Comparison of ENCODE assay signal across 22 cellular contexts in the genomic region with DNA sequence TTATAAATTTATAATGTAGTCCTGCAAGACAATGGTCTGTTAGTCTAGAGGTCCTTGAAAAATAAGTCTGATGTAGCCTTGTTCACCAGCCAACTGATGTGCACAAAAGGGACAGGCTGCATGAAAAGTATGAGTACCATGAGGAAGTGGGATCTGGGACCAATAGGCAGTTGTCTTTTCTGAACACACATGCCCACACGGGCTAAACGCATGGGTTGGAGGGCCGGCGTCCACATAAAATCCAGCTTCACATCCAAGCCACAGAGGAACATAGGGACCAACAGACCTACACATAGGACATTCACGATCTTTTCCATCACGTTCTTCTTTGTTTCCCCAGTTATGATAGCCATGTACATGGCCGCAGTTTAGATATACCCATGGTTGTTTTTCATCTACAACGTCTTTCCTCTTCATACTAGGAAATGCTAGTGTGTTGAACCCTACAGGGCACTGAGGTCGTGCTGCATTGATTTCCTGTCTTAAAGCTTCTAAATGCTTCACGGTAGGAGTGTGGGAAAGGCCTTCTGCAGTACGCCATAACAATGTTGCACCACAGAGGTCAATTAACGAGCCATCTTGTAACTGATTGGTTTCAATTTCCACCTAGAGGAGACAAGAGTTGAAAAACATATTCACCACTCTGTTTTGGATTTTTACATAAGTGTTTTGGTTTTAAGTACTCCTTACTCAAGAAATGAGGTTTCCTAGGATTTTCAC.
"Had no signal": no experiment of that assay in that cellular context is flagged by ENCODE, and none has a peak within 500 bp of the region (broad histone marks: within the 10 kb centered on the region; RNA-seq: fewer than 3 reads in every experiment).

No MANE protein-coding gene starts in this region.

- FAIRE-seq: endothelial cell of umbilical vein, small intestine had no signal

- H3K4me1 ChIP-seq: adrenal gland, esophagus muscularis mucosa, heart right ventricle, right lobe of liver had no signal

- H3K9me3 Mint-ChIP-seq: neural crest cell, type B pancreatic cell had no signal

- H3K27me3 ChIP-seq: adrenal gland, esophagus muscularis mucosa, gastroesophageal sphincter, heart right ventricle, right lobe of liver had no signal

- H3K9me3 ChIP-seq: adrenal gland, mucosa of descending colon, right lobe of liver had no signal

- H3K27ac ChIP-seq: adrenal gland, esophagus muscularis mucosa, gastroesophageal sphincter, heart right ventricle, right lobe of liver had no signal

- H3K4me3 Mint-ChIP-seq: activated CD4-positive, alpha-beta T cell treated with anti-CD3 and anti-CD28 coated beads, Interleukin-2, amount 10 ng/mL, durations not matched to agents 24 days and 14 days; activated CD8-positive, alpha-beta T cell treated with anti-CD3 and anti-CD28 coated beads for 36 hours; activated naive CD4-positive, alpha-beta T cell treated with anti-CD3 and anti-CD28 coated beads, Interleukin-2, amount 10 ng/mL, durations not matched to agents 7 days and 5 days; activated T-cell treated with anti-CD3 and anti-CD28 coated beads, Interleukin-2, amount 50 U/mL, for 4 hours; neural crest cell; stimulated activated naive CD8-positive, alpha-beta T cell treated with anti-CD3 and anti-CD28 coated beads, Interleukin-15, amount 100 ng/mL, for 72 hours; T-helper 2 cell treated with Interferon-gamma antibody and Interleukin-4, amounts not matched to agents 5 μg/mL and 100 μg/mL, for 36 hours; type B pancreatic cell had no signal

- H3K27ac Mint-ChIP-seq: activated CD4-positive, alpha-beta T cell treated with anti-CD3 and anti-CD28 coated beads, Interleukin-2, amount 10 ng/mL, durations not matched to agents 24 days and 14 days; activated CD8-positive, alpha-beta T cell treated with anti-CD3 and anti-CD28 coated beads for 36 hours; activated naive CD4-positive, alpha-beta T cell treated with anti-CD3 and anti-CD28 coated beads, Interleukin-2, amount 10 ng/mL, durations not matched to agents 7 days and 5 days; stimulated activated naive CD8-positive, alpha-beta T cell treated with anti-CD3 and anti-CD28 coated beads, Interleukin-15, amount 100 ng/mL, for 72 hours; T-helper 2 cell treated with Interferon-gamma antibody and Interleukin-4, amounts not matched to agents 5 μg/mL and 100 μg/mL, for 36 hours; type B pancreatic cell had no signal

- H3K27me3 Mint-ChIP-seq: activated CD4-positive, alpha-beta T cell treated with anti-CD3 and anti-CD28 coated beads, Interleukin-2, amount 10 ng/mL, durations not matched to agents 24 days and 14 days; activated CD8-positive, alpha-beta T cell treated with anti-CD3 and anti-CD28 coated beads for 36 hours; activated naive CD4-positive, alpha-beta T cell treated with anti-CD3 and anti-CD28 coated beads, Interleukin-2, amount 10 ng/mL, durations not matched to agents 7 days and 5 days; naive B cell; stimulated activated naive CD8-positive, alpha-beta T cell treated with anti-CD3 and anti-CD28 coated beads, Interleukin-15, amount 100 ng/mL, for 72 hours; type B pancreatic cell had no signal

- H3K4me1 Mint-ChIP-seq: neural crest cell had no signal

- ATAC-seq: activated CD8-positive, alpha-beta T cell treated with anti-CD3 and anti-CD28 coated beads for 36 hours; activated T-cell treated with anti-CD3 and anti-CD28 coated beads, Interleukin-2, amount 50 U/mL, for 4 hours; gastroesophageal sphincter; heart right ventricle; left ventricle myocardium superior; mucosa of descending colon; stimulated activated naive CD8-positive, alpha-beta T cell treated with anti-CD3 and anti-CD28 coated beads, Interleukin-15, amount 100 ng/mL, for 72 hours had no signal

- DNase-seq: activated CD4-positive, alpha-beta T cell treated with anti-CD3 and anti-CD28 coated beads, Interleukin-2, amount 10 ng/mL, durations not matched to agents 24 days and 14 days; activated CD8-positive, alpha-beta T cell treated with anti-CD3 and anti-CD28 coated beads for 36 hours; activated naive CD4-positive, alpha-beta T cell treated with anti-CD3 and anti-CD28 coated beads, Interleukin-2, amount 10 ng/mL, durations not matched to agents 7 days and 5 days; activated T-cell treated with anti-CD3 and anti-CD28 coated beads, Interleukin-2, amount 50 U/mL, for 4 hours; adrenal gland; effector CD4-positive, alpha-beta T cell; heart right ventricle; left ventricle myocardium superior; mesenchymal stem cell; mucosa of descending colon; naive B cell; right lobe of liver; small intestine; stimulated activated CD4-positive, alpha-beta T cell treated with anti-CD3 and anti-CD28 coated beads, Interleukin-15, amount 100 ng/mL, for 24 hours; stimulated activated CD4-positive, alpha-beta T cell treated with anti-CD3 and anti-CD28 coated beads, Interleukin-2, amount 100 ng/mL, for 48 hours; stimulated activated naive CD8-positive, alpha-beta T cell treated with anti-CD3 and anti-CD28 coated beads, Interleukin-15, amount 100 ng/mL, for 72 hours had no signal

- H3K4me3 ChIP-seq: adrenal gland, esophagus muscularis mucosa, gastroesophageal sphincter, heart right ventricle, mucosa of descending colon, right lobe of liver had no signal
